Comparison of ENCODE assay signal across 9 cellular contexts in genomic region chr3:50339485-50340196, GRCh38. TPM values are rescaled to one million over a fixed set of nuclear protein-coding genes. Genes with fewer than 3 reads are reported as not detected.
DNase-seq lines count a peak whose midpoint lies in the region; ATAC-seq and TF ChIP-seq lines count a peak whose summit lies in the region.
"Had no signal": no experiment of that assay in that cellular context is flagged by ENCODE, and none has a peak within 500 bp of the region (broad histone marks: within the 10 kb centered on the region; RNA-seq: fewer than 3 reads in every experiment).

No MANE protein-coding gene starts in this region.

- TF ChIP-seq CTCF in dorsolateral prefrontal cortex (IDR thresholded peaks at IDR 0.05 in 54 of 56, conservative IDR thresholded peaks at IDR 0.05 in 2 of 56; ENCODE audit: low read depth in 1 of 56, partially characterized antibody in 56 of 56), result no peak
- TF ChIP-seq CTCF in neural crest cell (conservative IDR thresholded peaks at IDR 0.05), result no peak

- peaks cover 0 to 3% (median 0%) of the 10 kb centered on the region in 7 donors for H3K9me3 Mint-ChIP-seq in CD4-positive, CD25-positive, alpha-beta regulatory T cell
- H3K9me3 Mint-ChIP-seq in IgD-negative memory B cell (no peaks in the 10 kb centered on the region), neural crest cell (no peaks in the 10 kb centered on the region)

- no peaks in the 10 kb centered on the region for H3K27me3 Mint-ChIP-seq in CD4-positive, CD25-positive, alpha-beta regulatory T cell
- no peaks in the 10 kb centered on the region for H3K27me3 Mint-ChIP-seq in IgD-negative memory B cell
- H3K27me3 Mint-ChIP-seq in neural crest cell (ENCODE audit: low read depth), result peaks cover 44% of the 10 kb centered on the region

- peak overlapping the region; percentile 90 to 97 (median 94) for H3K4me3 Mint-ChIP-seq in CD4-positive, CD25-positive, alpha-beta regulatory T cell
- H3K4me3 Mint-ChIP-seq in IgD-negative memory B cell, result peak overlapping the region; percentile 88 to 99 (median 92)
- H3K4me3 Mint-ChIP-seq in neural crest cell, result peak overlapping the region; percentile 96

- no peaks in the 10 kb centered on the region for H3K36me3 ChIP-seq in CD4-positive, CD25-positive, alpha-beta regulatory T cell (ENCODE audit: control insufficient read depth, insufficient read depth, low read length)

- H3K36me3 Mint-ChIP-seq in CD4-positive, CD25-positive, alpha-beta regulatory T cell, result no peaks in the 10 kb centered on the region
- H3K36me3 Mint-ChIP-seq in IgD-negative memory B cell (no peaks in the 10 kb centered on the region), neural crest cell (ENCODE audit: low read depth) (no peaks in the 10 kb centered on the region)

- DNase-seq in CD4-positive, CD25-positive, alpha-beta regulatory T cell, result no peak
- DNase-seq in dorsolateral prefrontal cortex (no peak), neural crest cell (ENCODE audit: low read depth, low spot score) (no peak)
- DNase-seq in effector CD8-positive, alpha-beta T cell (lab: John Stamatoyannopoulos, UW), result no peak
- DNase-seq: activated CD4-positive, alpha-beta T cell treated with anti-CD3 and anti-CD28 coated beads for 4 hours had no signal

- H3K4me3 ChIP-seq in CD4-positive, CD25-positive, alpha-beta regulatory T cell (ENCODE audit: low read depth, low read length), result peak overlapping the region; percentile 83
- peak overlapping the region in 43 of 59 donors; percentile 7 to 85 (median 51) for H3K4me3 ChIP-seq in dorsolateral prefrontal cortex

- H3K27ac ChIP-seq in CD4-positive, CD25-positive, alpha-beta regulatory T cell (ENCODE audit: insufficient read depth, low read length, poor library complexity, severe bottlenecking), result peak overlapping the region; percentile 81
- peak overlapping the region in 45 of 59 donors; percentile 12 to 99 (median 94) for H3K27ac ChIP-seq in dorsolateral prefrontal cortex

- peak overlapping the region; percentile 90 to 98 (median 93) for H3K27ac Mint-ChIP-seq in CD4-positive, CD25-positive, alpha-beta regulatory T cell
- peak overlapping the region; percentile 88 to 98 (median 91) for H3K27ac Mint-ChIP-seq in IgD-negative memory B cell
- peak overlapping the region; percentile 5 for H3K27ac Mint-ChIP-seq in neural crest cell (ENCODE audit: unreplicated experiment)

- no peaks in the 10 kb centered on the region for H3K27me3 ChIP-seq in CD4-positive, CD25-positive, alpha-beta regulatory T cell (ENCODE audit: control insufficient read depth, insufficient read depth, low read length)
- H3K27me3 ChIP-seq in dorsolateral prefrontal cortex, result no peaks in the 10 kb centered on the region

- ATAC-seq in CD4-positive, CD25-positive, alpha-beta regulatory T cell (ENCODE audit: low read depth in 2 of 2), result no peak
- no peak for ATAC-seq in GM19023 (IDR thresholded peaks at IDR 0.05; ENCODE audit: unreplicated experiment)
- no peak for ATAC-seq in GM19395 (IDR thresholded peaks at IDR 0.05; ENCODE audit: unreplicated experiment)
- ATAC-seq in HG03139 (IDR thresholded peaks at IDR 0.05; ENCODE audit: unreplicated experiment), result no peak

- H3K4me1 ChIP-seq in CD4-positive, CD25-positive, alpha-beta regulatory T cell (ENCODE audit: control insufficient read depth, insufficient read depth, low read length, poor library complexity, severe bottlenecking), result peaks cover 67% of the 10 kb centered on the region

- intact Hi-C loops in dorsolateral prefrontal cortex (cut with DNase I), result no loop called here

- peaks cover 20 to 72% (median 40%) of the 10 kb centered on the region in 4 donors for H3K4me1 Mint-ChIP-seq in CD4-positive, CD25-positive, alpha-beta regulatory T cell
- H3K4me1 Mint-ChIP-seq in IgD-negative memory B cell, result peaks cover 15 to 35% (median 29%) of the 10 kb centered on the region in 3 donors
- H3K4me1 Mint-ChIP-seq in neural crest cell, result peaks cover 30% of the 10 kb centered on the region

- H3K9me3 ChIP-seq in CD4-positive, CD25-positive, alpha-beta regulatory T cell (ENCODE audit: control insufficient read depth in 2 of 2, low read length in 2 of 2), result no peaks in the 10 kb centered on the region

RNA-seq across cellular contexts. Expression of gene RASSF1, which starts 1.0 kb away (rescaled TPM):
- total RNA-seq in CD4-positive, CD25-positive, alpha-beta regulatory T cell, result 76.0 TPM
- 10 to 100 TPM; 48.4 to 67.4 (median 54.7) TPM for polyA plus RNA-seq in CD4-positive, CD25-positive, alpha-beta regulatory T cell
- polyA plus RNA-seq in IgD-negative memory B cell, result 155 TPM
- total RNA-seq in dorsolateral prefrontal cortex (10 to 100 TPM; 10.1 to 23.5 (median 15.5) TPM), neural crest cell (15.1 and 16.8 TPM in 2 replicates)

RNA-seq across cellular contexts. Expression of gene ZMYND10, which starts 5.9 kb away (rescaled TPM):
- 1.6 TPM for total RNA-seq in CD4-positive, CD25-positive, alpha-beta regulatory T cell
- under 1 TPM in 1 of 4 donors, not detected in 3; 0.09 TPM for polyA plus RNA-seq in CD4-positive, CD25-positive, alpha-beta regulatory T cell
- not detected for polyA plus RNA-seq in IgD-negative memory B cell
- total RNA-seq in dorsolateral prefrontal cortex (1 to 10 TPM; 1.1 to 7.6 (median 3.1) TPM), neural crest cell (2.3 and 2.5 TPM in 2 replicates)

RNA-seq across cellular contexts. Expression of gene NPRL2, which starts 10.9 kb away (rescaled TPM):
- 30.1 TPM for total RNA-seq in CD4-positive, CD25-positive, alpha-beta regulatory T cell
- polyA plus RNA-seq in CD4-positive, CD25-positive, alpha-beta regulatory T cell, result 10 to 100 TPM; 43.0 to 51.8 (median 49.6) TPM
- 30.4 TPM for polyA plus RNA-seq in IgD-negative memory B cell
- total RNA-seq in dorsolateral prefrontal cortex (10 to 100 TPM; 24.6 to 51.7 (median 35.3) TPM), neural crest cell (29.7 and 30.6 TPM in 2 replicates)

RNA-seq across cellular contexts. Expression of gene CYB561D2, which starts 11.0 kb away (rescaled TPM):
- total RNA-seq in CD4-positive, CD25-positive, alpha-beta regulatory T cell, result 28.5 TPM
- polyA plus RNA-seq in CD4-positive, CD25-positive, alpha-beta regulatory T cell, result 10 to 100 TPM; 66.3 to 92.2 (median 79.2) TPM
- polyA plus RNA-seq in IgD-negative memory B cell, result 63.3 TPM
- 10 to 100 TPM in 113 of 120 experiments, 1 to 10 TPM in 7; 7.6 to 20.0 (median 13.4) TPM for total RNA-seq in dorsolateral prefrontal cortex
- 11.7 and 12.8 TPM in 2 replicates for total RNA-seq in neural crest cell

RNA-seq across cellular contexts. Expression of gene TUSC2, which starts 11.6 kb away (rescaled TPM):
- 17.5 TPM for total RNA-seq in CD4-positive, CD25-positive, alpha-beta regulatory T cell
- polyA plus RNA-seq in CD4-positive, CD25-positive, alpha-beta regulatory T cell, result 10 to 100 TPM; 44.6 to 55.6 (median 49.9) TPM
- polyA plus RNA-seq in IgD-negative memory B cell, result 51.4 TPM
- 10 to 100 TPM; 29.2 to 71.0 (median 52.4) TPM for total RNA-seq in dorsolateral prefrontal cortex
- 35.0 and 35.5 TPM in 2 replicates for total RNA-seq in neural crest cell

Comparison
In these comparisons a context has a peak if more than half of its experiments do, and no peak if none do; other contexts are left out.
1. H3K27ac Mint-ChIP-seq: peak in every context shown above with its lines; median percentile 93 in CD4-positive, CD25-positive, alpha-beta regulatory T cell; 91 in IgD-negative memory B cell; 5 in neural crest cell.